Comparison of ENCODE assay signal across 8 cellular contexts in the genomic region with DNA sequence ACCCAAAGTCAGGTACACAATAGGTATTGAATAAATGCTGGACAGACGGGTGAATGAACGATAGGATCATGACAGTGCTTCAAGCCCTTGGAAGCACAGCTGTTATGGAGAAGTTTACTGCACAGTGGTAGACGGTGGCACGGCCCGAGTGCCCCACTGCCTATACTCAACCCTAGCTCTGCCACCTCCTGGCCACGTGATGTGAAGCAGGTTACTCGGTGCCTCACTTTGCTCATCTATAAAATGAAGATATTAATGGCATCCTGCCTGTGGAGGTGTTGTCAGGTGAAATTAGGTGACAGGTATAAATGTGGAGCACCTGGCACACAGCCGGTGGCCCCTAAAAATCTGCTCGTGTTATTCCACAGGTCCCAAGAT. TPM values are rescaled to one million over a fixed set of nuclear protein-coding genes. Genes with fewer than 3 reads are reported as not detected.
DNase-seq lines count a peak whose midpoint lies in the region; ATAC-seq and TF ChIP-seq lines count a peak whose summit lies in the region.

No MANE protein-coding gene starts in this region.

- intact Hi-C loops in left colon (cut with DNase I, micrococcal nuclease), result no loop called here

- peak; percentile 29 for ATAC-seq in HG03045 (IDR thresholded peaks at IDR 0.05; ENCODE audit: unreplicated experiment)
- peak; percentile 74 for ATAC-seq in RWPE2 (ENCODE audit: low read depth)
- ATAC-seq in left colon, result peak; percentile 67
- ATAC-seq in stimulated activated memory B cell treated with anti-CD40 and anti-IgM and Interleukin-4, amounts not matched to agents 10 μg/mL and 1 μg/mL and 100 μg/mL, for 72 hours, result peak; percentile 70
- no peak for ATAC-seq in GM19351 (IDR thresholded peaks at IDR 0.05; ENCODE audit: unreplicated experiment)
- ATAC-seq in HG03571 (IDR thresholded peaks at IDR 0.05; ENCODE audit: unreplicated experiment), result no peak

- no peak overlapping the region for H3K27ac ChIP-seq in RWPE2 (ENCODE audit: poor library complexity, severe bottlenecking)

- H3K36me3 ChIP-seq in RWPE2 (ENCODE audit: low read depth), result no peaks in the 10 kb centered on the region

- peak; percentile 71 for TF ChIP-seq CTCF in RWPE2 (IDR thresholded peaks at IDR 0.05; ENCODE audit: poor library complexity, severe bottlenecking)

- no peaks in the 10 kb centered on the region for H3K27me3 ChIP-seq in RWPE2 (ENCODE audit: insufficient read depth, poor library complexity, severe bottlenecking)

- no peaks in the 10 kb centered on the region for H3K9me3 ChIP-seq in RWPE2 (ENCODE audit: severe bottlenecking)

- H3K27me3 Mint-ChIP-seq in activated naive CD4-positive, alpha-beta T cell treated with anti-CD3 and anti-CD28 coated beads, Interleukin-2, amount 10 ng/mL, durations not matched to agents 7 days and 5 days, result no peaks in the 10 kb centered on the region
- H3K27me3 Mint-ChIP-seq in stimulated activated memory B cell treated with anti-CD40 and anti-IgM and Interleukin-4, amounts not matched to agents 10 μg/mL and 1 μg/mL and 100 μg/mL, for 72 hours, result peaks cover 21% of the 10 kb centered on the region

- H3K36me3 Mint-ChIP-seq in activated naive CD4-positive, alpha-beta T cell treated with anti-CD3 and anti-CD28 coated beads, Interleukin-2, amount 10 ng/mL, durations not matched to agents 7 days and 5 days, result peaks cover 34% of the 10 kb centered on the region
- peaks cover under 1% of the 10 kb centered on the region for H3K36me3 Mint-ChIP-seq in stimulated activated memory B cell treated with anti-CD40 and anti-IgM and Interleukin-4, amounts not matched to agents 10 μg/mL and 1 μg/mL and 100 μg/mL, for 72 hours

- H3K4me1 Mint-ChIP-seq in activated naive CD4-positive, alpha-beta T cell treated with anti-CD3 and anti-CD28 coated beads, Interleukin-2, amount 10 ng/mL, durations not matched to agents 7 days and 5 days, result peaks cover 98% of the 10 kb centered on the region
- H3K4me1 Mint-ChIP-seq in stimulated activated memory B cell treated with anti-CD40 and anti-IgM and Interleukin-4, amounts not matched to agents 10 μg/mL and 1 μg/mL and 100 μg/mL, for 72 hours, result peaks cover 68% of the 10 kb centered on the region

- H3K4me3 ChIP-seq in RWPE2 (ENCODE audit: severe bottlenecking), result no peak overlapping the region

- H3K9me3 Mint-ChIP-seq in activated naive CD4-positive, alpha-beta T cell treated with anti-CD3 and anti-CD28 coated beads, Interleukin-2, amount 10 ng/mL, durations not matched to agents 7 days and 5 days, result peaks cover 4% of the 10 kb centered on the region
- H3K9me3 Mint-ChIP-seq in stimulated activated memory B cell treated with anti-CD40 and anti-IgM and Interleukin-4, amounts not matched to agents 10 μg/mL and 1 μg/mL and 100 μg/mL, for 72 hours, result no peaks in the 10 kb centered on the region

- DNase-seq in Daoy (ENCODE audit: low read depth) (peak; percentile 51), RWPE2 (ENCODE audit: low spot score) (no peak), left colon (peak in 1 of 2 donors; percentile 66)
- DNase-seq in activated naive CD4-positive, alpha-beta T cell treated with anti-CD3 and anti-CD28 coated beads, Interleukin-2, amount 10 ng/mL, durations not matched to agents 7 days and 5 days, result peak; percentile 78

- peaks cover 8% of the 10 kb centered on the region for H3K4me1 ChIP-seq in RWPE2 (ENCODE audit: insufficient read depth, poor library complexity, severe bottlenecking)

- H3K4me3 Mint-ChIP-seq in activated naive CD4-positive, alpha-beta T cell treated with anti-CD3 and anti-CD28 coated beads, Interleukin-2, amount 10 ng/mL, durations not matched to agents 7 days and 5 days, result peak overlapping the region; percentile 78
- H3K4me3 Mint-ChIP-seq in stimulated activated memory B cell treated with anti-CD40 and anti-IgM and Interleukin-4, amounts not matched to agents 10 μg/mL and 1 μg/mL and 100 μg/mL, for 72 hours, result peak overlapping the region; percentile 82

- peak overlapping the region; percentile 97 for H3K27ac Mint-ChIP-seq in activated naive CD4-positive, alpha-beta T cell treated with anti-CD3 and anti-CD28 coated beads, Interleukin-2, amount 10 ng/mL, durations not matched to agents 7 days and 5 days
- H3K27ac Mint-ChIP-seq in stimulated activated memory B cell treated with anti-CD40 and anti-IgM and Interleukin-4, amounts not matched to agents 10 μg/mL and 1 μg/mL and 100 μg/mL, for 72 hours, result peak overlapping the region; percentile 95

- CTCF ChIA-PET in activated naive CD4-positive, alpha-beta T cell treated with anti-CD3 and anti-CD28 coated beads, Interleukin-2, amount 10 ng/mL, durations not matched to agents 7 days and 5 days (lab: Charles Lee), result interaction anchor here (0.8 to 12.7 kb wide), 14 partner anchors 8 to 208 kb away, joined by 3 to 181 read pairs (median 4); no protein-coding TSS in a partner anchor

RNA-seq across cellular contexts. Expression of a gene that starts 5.8 kb away (rescaled TPM):
- 1.8 and 3.0 TPM in 2 replicates for total RNA-seq in Daoy (2014; rRNA removed; shearing (Covaris generic))
- total RNA-seq in left colon, result 10 to 100 TPM in 1 of 2 donors, 1 to 10 TPM in 1; 1.5 to 13.7 TPM

RNA-seq across cellular contexts. Expression of a gene that starts 26.5 kb away (rescaled TPM):
- total RNA-seq in Daoy (2014; rRNA removed; shearing (Covaris generic)), result not detected in 2 replicates
- total RNA-seq in left colon, result not detected

RNA-seq across cellular contexts. Expression of a gene that starts 43.4 kb away (rescaled TPM):
- total RNA-seq in Daoy (2014; rRNA removed; shearing (Covaris generic)), result not detected in 2 replicates
- not detected for total RNA-seq in left colon

RNA-seq across cellular contexts. Expression of a gene that starts 55.6 kb away (rescaled TPM):
- total RNA-seq in Daoy (2014; rRNA removed; shearing (Covaris generic)), result 2.7 and 3.1 TPM in 2 replicates
- total RNA-seq in left colon, result 1 to 10 TPM; 2.0 to 4.7 TPM

Comparison
In these comparisons a context has a peak if more than half of its experiments do, and no peak if none do; other contexts are left out.
1. ATAC-seq: peak in HG03045 (single experiment), RWPE2 (single experiment), left colon (single experiment) and stimulated activated memory B cell treated with anti-CD40 and anti-IgM and Interleukin-4, amounts not matched to agents 10 μg/mL and 1 μg/mL and 100 μg/mL, for 72 hours (single experiment); none in GM19351 (single experiment) and HG03571 (single experiment).